ENCODE assay signal across 23 cellular contexts in genomic region chr9:22379272-22379671, GRCh38.
DNase-seq lines count a peak whose midpoint lies in the region; ATAC-seq and TF ChIP-seq lines count a peak whose summit lies in the region.
"Had no signal": no experiment of that assay in that cellular context is flagged by ENCODE, and none has a peak within 500 bp of the region (broad histone marks: within the 10 kb centered on the region; RNA-seq: fewer than 3 reads in every experiment).

No MANE protein-coding gene starts in this region.

- H3K9me3 ChIP-seq in heart left ventricle = no peaks in the 10 kb centered on the region
- H3K9me3 ChIP-seq: breast epithelium had no signal

- no peaks in the 10 kb centered on the region for H3K27me3 ChIP-seq in heart left ventricle
- H3K27me3 ChIP-seq: breast epithelium had no signal

- H3K36me3 ChIP-seq in heart left ventricle = no peaks in the 10 kb centered on the region
- H3K36me3 ChIP-seq: breast epithelium, WERI-Rb-1 had no signal

- TF ChIP-seq CTCF in heart left ventricle (IDR thresholded peaks at IDR 0.05) = no peak

- DNase-seq in NCI-H2107 treated with DMSO at 0.1 percent for 48 hours (lab: John Stamatoyannopoulos, UW; ENCODE audit: unreplicated experiment) = peak; percentile 87
- no peak for DNase-seq in NCI-H2107 (lab: John Stamatoyannopoulos, UW)
- DNase-seq in NCI-H146 (lab: John Stamatoyannopoulos, UW) = peak; percentile 79
- peak; percentile 98 for DNase-seq in NCI-H69 (lab: John Stamatoyannopoulos, UW)
- DNase-seq in renal cortical epithelial cell (ENCODE audit: low read depth) = peak; percentile 21
- DNase-seq in stimulated activated CD4-positive, alpha-beta T cell treated with anti-CD3 and anti-CD28 coated beads, Interleukin-2, amount 100 ng/mL, for 48 hours = no peak
- DNase-seq in heart left ventricle = no peak
- DNase-seq: activated CD4-positive, alpha-beta T cell treated with anti-CD3 and anti-CD28 coated beads, Interleukin-2, amount 10 ng/mL, durations not matched to agents 24 days and 14 days; activated effector memory CD4-positive, alpha-beta T cell treated with anti-CD3 and anti-CD28 coated beads, Interleukin-2, amount 50 U/mL, for 16 hours; CD4-positive, CD25-positive, alpha-beta regulatory T cell; GM23248; HFFc6; hippocampal formation; MV-4-11; natural killer cell; NCI-H1930; NCI-H526 treated with DMSO at 0.1 percent for 48 hours; SIG-M5; stimulated activated naive B cell treated with anti-CD40 and anti-IgM and Interleukin-4, amounts not matched to agents 10 μg/mL and 1 μg/mL and 100 μg/mL, for 72 hours; SW 1271; WERI-Rb-1 had no signal

- no peak overlapping the region for H3K4me3 ChIP-seq in heart left ventricle
- H3K4me3 ChIP-seq: breast epithelium, GM23248 had no signal

- intact Hi-C loops in heart left ventricle (cut with DNase I) = no loop called here

- 54 to 71% (median 62%) methylated on average over 5 of the region's 5 CpGs for WGBS in heart left ventricle, 4 donors

- no peak overlapping the region for H3K27ac ChIP-seq in heart left ventricle
- H3K27ac ChIP-seq: breast epithelium, GM23248, WERI-Rb-1 had no signal

- no peak for ATAC-seq in heart left ventricle
- no peak for ATAC-seq in GM18517 (IDR thresholded peaks at IDR 0.05; ENCODE audit: unreplicated experiment)
- ATAC-seq: natural killer cell; stimulated activated naive B cell treated with anti-CD40 and anti-IgM and Interleukin-4, amounts not matched to agents 10 μg/mL and 1 μg/mL and 100 μg/mL, for 72 hours had no signal

- no peak for TF ChIP-seq POLR2A in heart left ventricle (IDR thresholded peaks at IDR 0.05)

- no peaks in the 10 kb centered on the region for H3K4me1 ChIP-seq in heart left ventricle
- H3K4me1 ChIP-seq: breast epithelium had no signal

Comparison
In these comparisons a context has a peak if more than half of its experiments do, and no peak if none do; other contexts are left out.
1. DNase-seq: peak in NCI-H2107 treated with DMSO at 0.1 percent for 48 hours (single experiment), NCI-H146 (single experiment), NCI-H69 (single experiment) and renal cortical epithelial cell (single experiment); none in NCI-H2107 (single experiment), stimulated activated CD4-positive, alpha-beta T cell treated with anti-CD3 and anti-CD28 coated beads, Interleukin-2, amount 100 ng/mL, for 48 hours (0 of 2) and heart left ventricle (0 of 5).